Comparison of ENCODE assay signal across 15 cellular contexts in genomic region chr2:105142239-105142638, GRCh38.
"Had no signal": no experiment of that assay in that cellular context is flagged by ENCODE, and none has a peak within 500 bp of the region (broad histone marks: within the 10 kb centered on the region; RNA-seq: fewer than 3 reads in every experiment).

No MANE protein-coding gene starts in this region.

- H3K27me3 ChIP-seq: testis had no signal

- DNase-seq: activated CD4-positive, CD25-positive, alpha-beta regulatory T cell; activated effector memory CD4-positive, alpha-beta T cell treated with Interleukin-2 at 50 U/mL for 16 hours; activated T-cell treated with anti-CD3 and anti-CD28 coated beads, Interleukin-2, amount 50 U/mL, for 1 hour; amygdala; dermis blood vessel endothelial cell; erythroblast; hippocampal formation; stimulated activated CD4-positive, alpha-beta T cell treated with anti-CD3 and anti-CD28 coated beads, Interleukin-12 subunit alpha, Interleukin-12 subunit beta, amount 100 ng/mL, for 4 hours; stimulated activated naive CD4-positive, alpha-beta T cell treated with Interleukin-2 at 50 U/mL for 16 hours; T-helper 17 cell; testis had no signal

- H3K9me3 Mint-ChIP-seq: mesothelial cell of epicardium had no signal

- H3K36me3 Mint-ChIP-seq: activated naive CD8-positive, alpha-beta T cell; mesothelial cell of epicardium had no signal

- H3K36me3 ChIP-seq: breast epithelium had no signal

- H3K27ac Mint-ChIP-seq: activated naive CD8-positive, alpha-beta T cell; mesothelial cell of epicardium; T-helper 17 cell had no signal

- H3K9me3 ChIP-seq: breast epithelium, testis had no signal

- H3K4me1 ChIP-seq: breast epithelium, testis had no signal

- H3K4me3 ChIP-seq: breast epithelium, testis had no signal

- ATAC-seq: T-helper 17 cell had no signal

- H3K27ac ChIP-seq: testis had no signal

- FAIRE-seq: urothelium cell line had no signal
